ENCODE assay signal across 13 cellular contexts in the genomic region with DNA sequence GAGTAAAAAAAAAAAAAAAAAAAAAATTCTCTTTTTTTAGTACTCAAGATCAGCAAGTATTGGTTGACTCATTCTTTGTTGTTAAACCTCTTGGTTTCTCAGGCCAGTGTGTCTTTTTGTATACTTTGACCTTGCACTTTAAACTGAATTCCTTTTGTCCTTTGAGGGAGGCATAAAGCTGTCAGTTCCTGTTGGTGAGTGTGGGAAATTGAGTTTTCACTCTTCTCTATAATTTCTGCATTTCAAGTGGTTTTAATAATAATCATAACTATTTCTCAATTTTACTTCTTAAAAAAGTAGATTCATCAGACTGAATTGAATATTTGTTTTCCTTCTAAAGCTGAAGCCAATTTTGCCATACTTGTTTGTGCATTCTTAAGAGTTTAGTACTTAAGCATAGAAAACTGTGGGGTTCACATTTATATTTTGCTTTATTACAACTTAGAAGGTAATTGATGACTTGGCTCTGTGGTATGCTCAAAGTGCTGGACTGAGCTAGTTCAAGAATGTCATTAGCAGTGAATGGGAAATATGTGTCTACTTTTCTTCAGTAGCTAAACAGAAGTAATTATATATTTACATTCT. TPM values are rescaled to one million over a fixed set of nuclear protein-coding genes. Genes with fewer than 3 reads are reported as not detected.
DNase-seq lines count a peak whose midpoint lies in the region; ATAC-seq and TF ChIP-seq lines count a peak whose summit lies in the region.
"Had no signal": no experiment of that assay in that cellular context is flagged by ENCODE, and none has a peak within 500 bp of the region (broad histone marks: within the 10 kb centered on the region; RNA-seq: fewer than 3 reads in every experiment).

No MANE protein-coding gene starts in this region.

- H3K4me3 ChIP-seq in brain microvascular endothelial cell (ENCODE audit: low read depth, low read length), result no peak overlapping the region

- in situ Hi-C loops in brain microvascular endothelial cell (cut with HindIII; ENCODE audit: low pct_ligation_motif_present, low sequenced_read_pairs), result no loop called here

- H3K36me3 ChIP-seq in brain microvascular endothelial cell (replicated peaks), result no peaks in the 10 kb centered on the region

- CTCF ChIA-PET in T-cell (lab: Charles Lee), result interaction anchor here (0.7 kb wide), 3 partner anchors 29 to 1582 kb away, joined by 3 to 6 read pairs (median 5); no protein-coding TSS in a partner anchor

- DNase-seq in A172 (ENCODE audit: low spot score), result peak; percentile 70
- peak; percentile 66 for DNase-seq in HT1080 (ENCODE audit: low read depth)
- peak; percentile 41 for DNase-seq in brain microvascular endothelial cell
- peak; percentile 62 for DNase-seq in kidney tubule cell (ENCODE audit: low spot score)
- DNase-seq in T-cell, result no peak
- DNase-seq in activated CD4-positive, alpha-beta T cell treated with anti-CD3 and anti-CD28 coated beads, Interleukin-2, amount 50 U/mL, for 48 hours, result no peak
- DNase-seq in activated CD8-positive, alpha-beta memory T cell treated with anti-CD3 and anti-CD28 coated beads for 24 hours, result no peak
- DNase-seq: activated T-cell treated with anti-CD3 and anti-CD28 coated beads, Interleukin-2, amount 50 U/mL, for 1 hour; C1 segment of cervical spinal cord; NCI-H1048; stimulated activated naive CD4-positive, alpha-beta T cell had no signal

- H3K27me3 ChIP-seq in brain microvascular endothelial cell (replicated peaks), result no peaks in the 10 kb centered on the region

- H3K4me1 Mint-ChIP-seq in T-cell, result no peaks in the 10 kb centered on the region

- H3K27ac ChIP-seq in brain microvascular endothelial cell, result peak overlapping the region; percentile 87

- POLR2A ChIA-PET in T-cell (lab: Charles Lee), result no interaction called here

- H3K36me3 Mint-ChIP-seq in T-cell, result no peaks in the 10 kb centered on the region

- no peaks in the 10 kb centered on the region for H3K9me3 Mint-ChIP-seq in T-cell

- peaks cover 4 to 11% of the 10 kb centered on the region in 2 donors for H3K27me3 Mint-ChIP-seq in T-cell

- no peak for TF ChIP-seq CTCF in brain microvascular endothelial cell (IDR thresholded peaks at IDR 0.05; ENCODE audit: low read depth, low read length, missing control alignments)

- H3K4me3 Mint-ChIP-seq in T-cell, result no peak overlapping the region

- no peak for ATAC-seq in T-cell (replicated peaks in 1 of 4)
- ATAC-seq in HG03196 (IDR thresholded peaks at IDR 0.05; ENCODE audit: unreplicated experiment), result no peak
- ATAC-seq: esophagus mucosa had no signal

- no peak overlapping the region for H3K27ac Mint-ChIP-seq in T-cell

RNA-seq across cellular contexts. Expression of gene ITSN1, which starts 43.4 kb away (rescaled TPM):
- 45.0 and 53.0 TPM in 2 replicates for total RNA-seq in A172 (2014; rRNA removed; shearing (Covaris generic))
- 25.9 and 29.2 TPM in 2 replicates for total RNA-seq in HT1080 (2014; rRNA removed; shearing (Covaris generic))
- polyA plus RNA-seq in HT1080 (2015; cell fraction: cytosol; rRNA removed), result 19.9 and 20.0 TPM in 2 replicates
- 41.4 and 46.5 TPM in 2 replicates for polyA plus RNA-seq in HT1080 (2015; cell fraction: nucleus; rRNA removed)
- total RNA-seq in T-cell, result 1 to 10 TPM; 2.3 to 3.9 (median 3.0) TPM

RNA-seq across cellular contexts. Expression of gene CRYZL1, which starts 44.2 kb away (rescaled TPM):
- total RNA-seq in A172 (2014; rRNA removed; shearing (Covaris generic)), result 25.0 and 40.6 TPM in 2 replicates
- 8.1 and 23.2 TPM in 2 replicates for total RNA-seq in HT1080 (2014; rRNA removed; shearing (Covaris generic))
- 25.4 and 27.7 TPM in 2 replicates for polyA plus RNA-seq in HT1080 (2015; cell fraction: cytosol; rRNA removed)
- polyA plus RNA-seq in HT1080 (2015; cell fraction: nucleus; rRNA removed), result 54.2 and 66.2 TPM in 2 replicates
- total RNA-seq in T-cell, result 10 to 100 TPM; 26.5 to 58.3 (median 47.8) TPM

Comparison
In these comparisons a context has a peak if more than half of its experiments do, and no peak if none do; other contexts are left out.
1. DNase-seq: peak in A172 (single experiment), HT1080 (single experiment), brain microvascular endothelial cell (single experiment) and kidney tubule cell (single experiment); none in T-cell (0 of 34), activated CD4-positive, alpha-beta T cell treated with anti-CD3 and anti-CD28 coated beads, Interleukin-2, amount 50 U/mL, for 48 hours (0 of 2) and activated CD8-positive, alpha-beta memory T cell treated with anti-CD3 and anti-CD28 coated beads for 24 hours (single experiment).